Comparison of ENCODE assay signal across 1 cellular context in the genomic region with DNA sequence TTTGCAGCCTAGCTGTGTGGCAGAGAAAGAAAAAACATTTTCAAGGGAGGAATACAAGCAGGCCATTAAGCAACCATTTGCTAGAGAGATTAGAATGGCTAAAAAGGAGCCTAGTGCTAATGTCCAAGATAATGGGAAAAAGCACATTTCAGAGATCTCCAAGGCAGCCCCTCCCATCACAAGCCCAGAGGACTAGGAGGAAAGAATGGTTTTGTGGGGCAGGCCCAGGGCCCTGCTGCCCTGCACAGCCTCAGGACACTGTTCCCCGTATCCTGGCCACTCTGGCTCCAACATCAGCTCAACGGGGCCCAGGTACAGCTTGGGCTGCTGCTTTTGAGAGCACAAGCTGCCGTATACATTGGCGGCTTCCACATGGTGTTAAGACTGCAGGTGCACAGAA.
TF ChIP-seq lines count a peak whose summit lies in the region.

No MANE protein-coding gene starts in this region.

TF ChIP-seq in HEK293, 187 proteins besides CTCF, POLR2A, EP300 and RAD21 (continued from another document):
- TF ChIP-seq, protein P1, sequence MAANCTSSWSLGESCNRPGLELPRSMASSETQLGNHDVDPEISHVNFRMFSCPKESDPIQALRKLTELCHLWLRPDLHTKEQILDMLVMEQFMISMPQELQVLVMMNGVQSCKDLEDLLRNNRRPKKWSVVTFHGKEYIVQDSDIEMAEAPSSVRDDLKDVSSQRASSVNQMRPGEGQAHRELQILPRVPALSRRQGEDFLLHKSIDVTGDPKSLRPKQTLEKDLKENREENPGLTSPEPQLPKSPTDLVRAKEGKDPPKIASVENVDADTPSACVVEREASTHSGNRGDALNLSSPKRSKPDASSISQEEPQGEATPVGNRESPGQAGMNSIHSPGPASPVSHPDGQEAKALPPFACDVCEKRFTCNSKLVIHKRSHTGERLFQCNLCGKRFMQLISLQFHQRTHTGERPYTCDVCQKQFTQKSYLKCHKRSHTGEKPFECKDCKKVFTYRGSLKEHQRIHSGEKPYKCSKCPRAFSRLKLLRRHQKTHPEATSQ (tag by site-specific recombination; IDR thresholded peaks at IDR 0.05) = no peak
- TF ChIP-seq SETDB1 (IDR thresholded peaks at IDR 0.05; ENCODE audit: insufficient read length, low read length) = peak; percentile 48
- TF ChIP-seq, protein P2, sequence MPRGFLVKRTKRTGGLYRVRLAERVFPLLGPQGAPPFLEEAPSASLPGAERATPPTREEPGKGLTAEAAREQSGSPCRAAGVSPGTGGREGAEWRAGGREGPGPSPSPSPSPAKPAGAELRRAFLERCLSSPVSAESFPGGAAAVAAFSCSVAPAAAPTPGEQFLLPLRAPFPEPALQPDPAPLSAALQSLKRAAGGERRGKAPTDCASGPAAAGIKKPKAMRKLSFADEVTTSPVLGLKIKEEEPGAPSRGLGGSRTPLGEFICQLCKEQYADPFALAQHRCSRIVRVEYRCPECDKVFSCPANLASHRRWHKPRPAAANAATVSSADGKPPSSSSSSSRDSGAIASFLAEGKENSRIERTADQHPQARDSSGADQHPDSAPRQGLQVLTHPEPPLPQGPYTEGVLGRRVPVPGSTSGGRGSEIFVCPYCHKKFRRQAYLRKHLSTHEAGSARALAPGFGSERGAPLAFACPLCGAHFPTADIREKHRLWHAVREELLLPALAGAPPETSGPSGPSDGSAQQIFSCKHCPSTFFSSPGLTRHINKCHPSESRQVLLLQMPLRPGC (tag by site-specific recombination; IDR thresholded peaks at IDR 0.05) = no peak
- TF ChIP-seq TRIM28 (IDR thresholded peaks at IDR 0.05; ENCODE audit: borderline replicate concordance, low read length) = peak; percentile 65; the same call in 1 of the 2 replicates
- no peak for TF ChIP-seq ZNF341 (tag by site-specific recombination; IDR thresholded peaks at IDR 0.05; ENCODE audit: low read depth)
- no peak for TF ChIP-seq ZBTB20 (tag by site-specific recombination; IDR thresholded peaks at IDR 0.05)
- TF ChIP-seq ZNF121 (tag by site-specific recombination; IDR thresholded peaks at IDR 0.05) = no peak
- TF ChIP-seq, protein P3, sequence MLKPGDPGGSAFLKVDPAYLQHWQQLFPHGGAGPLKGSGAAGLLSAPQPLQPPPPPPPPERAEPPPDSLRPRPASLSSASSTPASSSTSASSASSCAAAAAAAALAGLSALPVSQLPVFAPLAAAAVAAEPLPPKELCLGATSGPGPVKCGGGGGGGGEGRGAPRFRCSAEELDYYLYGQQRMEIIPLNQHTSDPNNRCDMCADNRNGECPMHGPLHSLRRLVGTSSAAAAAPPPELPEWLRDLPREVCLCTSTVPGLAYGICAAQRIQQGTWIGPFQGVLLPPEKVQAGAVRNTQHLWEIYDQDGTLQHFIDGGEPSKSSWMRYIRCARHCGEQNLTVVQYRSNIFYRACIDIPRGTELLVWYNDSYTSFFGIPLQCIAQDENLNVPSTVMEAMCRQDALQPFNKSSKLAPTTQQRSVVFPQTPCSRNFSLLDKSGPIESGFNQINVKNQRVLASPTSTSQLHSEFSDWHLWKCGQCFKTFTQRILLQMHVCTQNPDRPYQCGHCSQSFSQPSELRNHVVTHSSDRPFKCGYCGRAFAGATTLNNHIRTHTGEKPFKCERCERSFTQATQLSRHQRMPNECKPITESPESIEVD (tag by site-specific recombination; IDR thresholded peaks at IDR 0.05) = no peak
- TF ChIP-seq, protein P4, sequence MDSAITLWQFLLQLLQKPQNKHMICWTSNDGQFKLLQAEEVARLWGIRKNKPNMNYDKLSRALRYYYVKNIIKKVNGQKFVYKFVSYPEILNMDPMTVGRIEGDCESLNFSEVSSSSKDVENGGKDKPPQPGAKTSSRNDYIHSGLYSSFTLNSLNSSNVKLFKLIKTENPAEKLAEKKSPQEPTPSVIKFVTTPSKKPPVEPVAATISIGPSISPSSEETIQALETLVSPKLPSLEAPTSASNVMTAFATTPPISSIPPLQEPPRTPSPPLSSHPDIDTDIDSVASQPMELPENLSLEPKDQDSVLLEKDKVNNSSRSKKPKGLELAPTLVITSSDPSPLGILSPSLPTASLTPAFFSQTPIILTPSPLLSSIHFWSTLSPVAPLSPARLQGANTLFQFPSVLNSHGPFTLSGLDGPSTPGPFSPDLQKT (IDR thresholded peaks at IDR 0.05; ENCODE audit: borderline replicate concordance, low read depth, low read length) = no peak
- TF ChIP-seq REPIN1 (tag by site-specific recombination; IDR thresholded peaks at IDR 0.05; ENCODE audit: low read depth) = no peak
- TF ChIP-seq GLI4 (tag by site-specific recombination; IDR thresholded peaks at IDR 0.05) = no peak
- TF ChIP-seq ZNF544 (tag by site-specific recombination; IDR thresholded peaks at IDR 0.05) = no peak
- no peak for TF ChIP-seq ZNF404 (tag by site-specific recombination; IDR thresholded peaks at IDR 0.05)
- TF ChIP-seq ZNF585B (tag by site-specific recombination; IDR thresholded peaks at IDR 0.05) = peak; percentile 94
- no peak for TF ChIP-seq ZNF16 (tag by site-specific recombination; IDR thresholded peaks at IDR 0.05; ENCODE audit: low read depth)
- TF ChIP-seq ZNF366 (tag by site-specific recombination; conservative IDR thresholded peaks at IDR 0.05) = no peak
